Comparison of ENCODE assay signal across 16 cellular contexts in the genomic region with DNA sequence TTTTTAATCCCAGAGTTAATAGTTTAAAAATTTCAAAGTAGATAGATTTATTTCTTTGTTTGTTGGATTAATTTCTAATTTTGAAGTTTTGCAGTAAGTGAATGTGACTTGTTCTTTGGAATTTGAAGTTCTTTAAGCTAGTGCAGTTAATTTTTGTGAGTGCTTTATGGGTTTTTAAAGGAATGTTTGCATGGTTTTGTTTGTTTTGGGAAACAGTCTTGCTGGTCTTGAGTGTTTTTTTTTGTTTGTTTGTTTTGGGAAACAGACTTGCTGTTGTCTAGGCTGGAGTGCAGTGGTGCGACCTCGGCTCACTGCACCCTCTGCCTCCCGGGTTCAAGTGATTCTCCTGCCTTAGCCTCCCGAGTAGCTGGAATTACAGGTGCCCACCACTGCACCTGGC. TPM values are rescaled to one million over a fixed set of nuclear protein-coding genes. Genes with fewer than 3 reads are reported as not detected.
A peak's percentile ranks its signal among the peaks of the same experiment; 100 is the strongest.
DNase-seq lines count a peak whose midpoint lies in the region; ATAC-seq, FAIRE-seq and TF ChIP-seq lines count a peak whose summit lies in the region.
"Had no signal": no experiment of that assay in that cellular context is flagged by ENCODE, and none has a peak within 500 bp of the region (broad histone marks: within the 10 kb centered on the region; RNA-seq: fewer than 3 reads in every experiment).

No MANE protein-coding gene starts in this region.

- TF ChIP-seq POLR2A in stomach (IDR thresholded peaks at IDR 0.05): no peak

- H3K9me3 ChIP-seq in stomach: no peaks in the 10 kb centered on the region
- H3K9me3 ChIP-seq: gastrocnemius medialis, HAP-1, vagina had no signal

- H3K36me3 ChIP-seq in stomach (no peaks in the 10 kb centered on the region), H7 (replicated peaks; ENCODE audit: control insufficient read depth, insufficient read depth, low read length) (peaks cover 2% of the 10 kb centered on the region; the same call in 1 of the 2 replicates)
- H3K36me3 ChIP-seq: gastrocnemius medialis, vagina had no signal

- peaks cover 55 to 63% of the 10 kb centered on the region in 2 donors for H3K4me1 Mint-ChIP-seq in natural killer cell
- peaks cover 52 to 56% of the 10 kb centered on the region in 2 donors for H3K4me1 Mint-ChIP-seq in natural killer cell treated with Interleukin-12 subunit alpha and Interleukin-12 subunit beta and Interleukin-15 and Interleukin-18, amount 100 ng/mL, for 72 hours (ENCODE audit: low read depth in 2 of 2)

- no peak overlapping the region for H3K4me3 ChIP-seq in stomach
- no peak overlapping the region for H3K4me3 ChIP-seq in H7 (ENCODE audit: insufficient read depth, low read depth, low read length)
- H3K4me3 ChIP-seq: gastrocnemius medialis, HAP-1, vagina had no signal

- H3K9me3 Mint-ChIP-seq in natural killer cell: no peaks in the 10 kb centered on the region
- H3K9me3 Mint-ChIP-seq in natural killer cell treated with Interleukin-12 subunit alpha and Interleukin-12 subunit beta and Interleukin-15 and Interleukin-18, amount 100 ng/mL, for 72 hours: no peaks in the 10 kb centered on the region

- H3K4me3 Mint-ChIP-seq in natural killer cell: no peak overlapping the region
- H3K4me3 Mint-ChIP-seq in natural killer cell treated with Interleukin-12 subunit alpha and Interleukin-12 subunit beta and Interleukin-15 and Interleukin-18, amount 100 ng/mL, for 72 hours: no peak overlapping the region

- POLR2A ChIA-PET in RWPE1 (lab: Yijun Ruan, JAX; ENCODE audit: low non-redundant PET): no interaction called here

- H3K36me3 Mint-ChIP-seq in natural killer cell: no peaks in the 10 kb centered on the region
- no peaks in the 10 kb centered on the region for H3K36me3 Mint-ChIP-seq in natural killer cell treated with Interleukin-12 subunit alpha and Interleukin-12 subunit beta and Interleukin-15 and Interleukin-18, amount 100 ng/mL, for 72 hours

- peak overlapping the region; percentile 68 to 82 for H3K27ac Mint-ChIP-seq in natural killer cell
- no peak overlapping the region for H3K27ac Mint-ChIP-seq in natural killer cell treated with Interleukin-12 subunit alpha and Interleukin-12 subunit beta and Interleukin-15 and Interleukin-18, amount 100 ng/mL, for 72 hours

- no peak for TF ChIP-seq CTCF in natural killer cell (IDR thresholded peaks at IDR 0.05)
- no peak for TF ChIP-seq CTCF in RWPE1 (conservative IDR thresholded peaks at IDR 0.05; ENCODE audit: low read depth)
- no peak for TF ChIP-seq CTCF in stomach (IDR thresholded peaks at IDR 0.05)

- no peaks in the 10 kb centered on the region for H3K27me3 ChIP-seq in stomach
- no peaks in the 10 kb centered on the region for H3K27me3 ChIP-seq in H7 (ENCODE audit: control insufficient read depth, insufficient read depth, low read length)
- H3K27me3 ChIP-seq: gastrocnemius medialis, vagina had no signal

- H3K4me1 ChIP-seq in stomach: peaks cover 56 to 100% (median 77%) of the 10 kb centered on the region in 4 donors

- 40 to 61% (median 53%) methylated on average over 4 of the region's 4 CpGs for WGBS in stomach, 5 donors

- TF ChIP-seq EP300 in stomach (IDR thresholded peaks at IDR 0.05): no peak

- CTCF ChIA-PET in RWPE1 (lab: Yijun Ruan, JAX): interaction anchor here (0.8 kb wide), 1 partner anchor 79 kb away, joined by 3 read pairs; no protein-coding TSS in a partner anchor

- DNase-seq in natural killer cell: no peak
- no peak for DNase-seq in natural killer cell treated with Interleukin-12 subunit alpha and Interleukin-12 subunit beta and Interleukin-15 and Interleukin-18, amount 100 ng/mL, for 72 hours (ENCODE audit: low spot score)
- no peak for DNase-seq in RWPE1 (ENCODE audit: low spot score)
- DNase-seq in NCI-H2227 (lab: John Stamatoyannopoulos, UW; ENCODE audit: unreplicated experiment): no peak
- no peak for DNase-seq in stomach
- no peak for DNase-seq in H7
- DNase-seq: activated effector memory CD4-positive, alpha-beta T cell treated with anti-CD3 and anti-CD28 coated beads, Interleukin-2, amount 50 U/mL, for 16 hours; aorta; gastrocnemius medialis; NCI-H146 had no signal

- peak overlapping the region; percentile 69 for H3K27ac ChIP-seq in RWPE1
- no peak overlapping the region for H3K27ac ChIP-seq in stomach
- H3K27ac ChIP-seq: gastrocnemius medialis, vagina had no signal

- no peak for ATAC-seq in natural killer cell
- no peak for ATAC-seq in natural killer cell treated with Interleukin-12 subunit alpha and Interleukin-12 subunit beta and Interleukin-15 and Interleukin-18, amount 100 ng/mL, for 72 hours
- no peak for ATAC-seq in HG02938 (IDR thresholded peaks at IDR 0.05; ENCODE audit: unreplicated experiment)
- ATAC-seq: gastrocnemius medialis, left lobe of liver had no signal

- intact Hi-C loops in natural killer cell (cut with micrococcal nuclease): no loop called here
- intact Hi-C loops in stomach (cut with DNase I; ENCODE audit: low total_unique reads): no loop called here

- no peaks in the 10 kb centered on the region for H3K27me3 Mint-ChIP-seq in natural killer cell (ENCODE audit: low read depth in 2 of 2)
- H3K27me3 Mint-ChIP-seq in natural killer cell treated with Interleukin-12 subunit alpha and Interleukin-12 subunit beta and Interleukin-15 and Interleukin-18, amount 100 ng/mL, for 72 hours: no peaks in the 10 kb centered on the region

- peak; percentile 93 for FAIRE-seq in endometrium (lab: Jason Lieb, UNC)
- FAIRE-seq: HTR-8/SVneo had no signal

RNA-seq across cellular contexts. Expression of a gene that starts 9.5 kb away (rescaled TPM):
- total RNA-seq in natural killer cell: 10 to 100 TPM; 50.5 to 74.3 (median 61.3) TPM
- total RNA-seq in natural killer cell treated with Interleukin-12 subunit alpha and Interleukin-12 subunit beta and Interleukin-15 and Interleukin-18, amount 100 ng/mL, for 72 hours: 10 to 100 TPM; 55.2 to 86.2 TPM
- 10 to 100 TPM in 4 of 5 donors, 1 to 10 TPM in 1; 8.8 to 68.4 (median 39.0) TPM for total RNA-seq in stomach
- polyA plus RNA-seq in stomach: 10 to 100 TPM; 19.3 to 28.5 (median 25.1) TPM
- total RNA-seq in H7 (2014; rRNA removed; shearing (Covaris generic)): 46.8 and 61.5 TPM in 2 replicates

RNA-seq across cellular contexts. Expression of a gene that starts 52.0 kb away (rescaled TPM):
- total RNA-seq in natural killer cell (10 to 100 TPM; 23.1 to 30.8 (median 26.4) TPM), stomach (10 to 100 TPM; 26.6 to 50.4 (median 37.1) TPM)
- total RNA-seq in natural killer cell treated with Interleukin-12 subunit alpha and Interleukin-12 subunit beta and Interleukin-15 and Interleukin-18, amount 100 ng/mL, for 72 hours: 10 to 100 TPM; 38.6 to 45.2 TPM
- 10 to 100 TPM in 1 of 3 donors, 1 to 10 TPM in 2; 6.3 to 15.1 (median 9.2) TPM for polyA plus RNA-seq in stomach
- 10.6 and 11.9 TPM in 2 replicates for total RNA-seq in H7 (2014; rRNA removed; shearing (Covaris generic))

Comparison
In these comparisons a context has a peak if more than half of its experiments do, and no peak if none do; other contexts are left out.
1. H3K27ac Mint-ChIP-seq: peak in natural killer cell (2 of 2); none in natural killer cell treated with Interleukin-12 subunit alpha and Interleukin-12 subunit beta and Interleukin-15 and Interleukin-18, amount 100 ng/mL, for 72 hours (0 of 2).